In the genomic region with DNA sequence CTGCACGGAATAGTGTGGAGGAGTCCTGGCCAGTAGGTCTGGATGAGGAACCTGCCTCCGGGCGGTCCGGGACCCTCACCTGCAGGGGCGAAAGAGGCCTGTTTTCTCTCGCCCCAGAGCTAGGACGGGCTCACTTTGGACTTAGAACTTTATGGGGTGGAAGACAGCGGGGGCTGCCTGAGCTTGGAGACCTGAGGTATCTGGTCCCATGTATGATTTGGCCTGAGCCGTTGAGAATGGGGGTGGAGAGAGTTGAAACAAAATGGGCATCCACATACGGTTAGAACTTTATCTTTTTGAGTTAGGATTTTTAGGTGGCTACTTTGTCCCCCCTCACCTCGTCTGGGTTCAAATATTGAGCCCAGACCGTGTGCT, we compare ENCODE assay signal across 8 cellular contexts. TPM values are rescaled to one million over a fixed set of nuclear protein-coding genes. Genes with fewer than 3 reads are reported as not detected.
A peak's percentile ranks its signal among the peaks of the same experiment; 100 is the strongest.
DNase-seq lines count a peak whose midpoint lies in the region; ATAC-seq, FAIRE-seq and TF ChIP-seq lines count a peak whose summit lies in the region.

No MANE protein-coding gene starts in this region.

- dilution Hi-C loops in keratinocyte (cut with MboI; ENCODE audit: extremely low pct_ligation_motif_present, low sequenced_read_pairs): no loop called here

- H4K20me1 ChIP-seq in keratinocyte (ENCODE audit: control insufficient read depth, extremely low read depth, insufficient read depth, low read length): peaks cover 22% of the 10 kb centered on the region

- WGBS in adrenal gland, 4 donors: 0% methylated on average over 7 to 12 of the region's 12 CpGs
- WGBS in suprapubic skin: 1% methylated on average over 12 of the region's 12 CpGs

- no peak for TF ChIP-seq EP300 in suprapubic skin (IDR thresholded peaks at IDR 0.05)

- peak; percentile 46 to 47 for ATAC-seq in CD4-positive, CD25-positive, alpha-beta regulatory T cell (ENCODE audit: low read depth in 2 of 2)
- peak; percentile 42 for ATAC-seq in HG03280 (IDR thresholded peaks at IDR 0.05; ENCODE audit: unreplicated experiment)

- H3K9me3 Mint-ChIP-seq in CD4-positive, CD25-positive, alpha-beta regulatory T cell: peaks cover 0 to 1% (median 0%) of the 10 kb centered on the region in 7 donors

- TF ChIP-seq CTCF in adrenal gland (IDR thresholded peaks at IDR 0.05) (peak in 1 of 6 experiments; percentile 21), keratinocyte (optimal IDR thresholded peaks at IDR 0.05 in 1 of 3, IDR thresholded peaks at IDR 0.05 in 1 of 3, conservative IDR thresholded peaks at IDR 0.05 in 1 of 3; ENCODE audit: extremely low read depth in 1 of 3, insufficient read depth in 2 of 3, low read length in 3 of 3) (no peak), suprapubic skin (IDR thresholded peaks at IDR 0.05) (no peak)

- peaks cover 53% of the 10 kb centered on the region for H3K4me1 ChIP-seq in CD4-positive, CD25-positive, alpha-beta regulatory T cell (ENCODE audit: control insufficient read depth, insufficient read depth, low read length, poor library complexity, severe bottlenecking)
- H3K4me1 ChIP-seq in adrenal gland (replicated peaks in 1 of 2) (peaks cover 48 to 77% of the 10 kb centered on the region in 2 donors), keratinocyte (ENCODE audit: control insufficient read depth, extremely low read depth, insufficient read depth, low read length) (peaks cover 46% of the 10 kb centered on the region), suprapubic skin (peaks cover 75% of the 10 kb centered on the region)

- no peak for DNase-seq in CD4-positive, CD25-positive, alpha-beta regulatory T cell
- DNase-seq in adrenal gland (no peak), keratinocyte (ENCODE audit: low read depth, low spot score) (no peak), suprapubic skin (ENCODE audit: low spot score in 2 of 2) (peak in 1 of 2 donors; percentile 91), T1000 (lab: John Stamatoyannopoulos, UW) (no peak), COR-L47 (lab: John Stamatoyannopoulos, UW) (no peak)

- peak overlapping the region; percentile 98 to 100 (median 99) for H3K4me3 Mint-ChIP-seq in CD4-positive, CD25-positive, alpha-beta regulatory T cell

- H3K4me3 ChIP-seq in CD4-positive, CD25-positive, alpha-beta regulatory T cell (ENCODE audit: low read depth, low read length): peak overlapping the region; percentile 95
- peak overlapping the region; percentile 46 to 96 (median 76) for H3K4me3 ChIP-seq in adrenal gland
- peak overlapping the region; percentile 76 to 94 (median 90) for H3K4me3 ChIP-seq in keratinocyte (ENCODE audit: control insufficient read depth in 2 of 3, extremely low read depth in 1 of 3, insufficient read depth in 2 of 3, low read depth in 1 of 3, low read length in 3 of 3)
- H3K4me3 ChIP-seq in suprapubic skin: peak overlapping the region; percentile 98

- no peaks in the 10 kb centered on the region for H3K27me3 ChIP-seq in CD4-positive, CD25-positive, alpha-beta regulatory T cell (ENCODE audit: control insufficient read depth, insufficient read depth, low read length)
- H3K27me3 ChIP-seq in adrenal gland (no peaks in the 10 kb centered on the region), keratinocyte (ENCODE audit: control insufficient read depth, extremely low read depth, insufficient read depth, low read length) (no peaks in the 10 kb centered on the region), suprapubic skin (no peaks in the 10 kb centered on the region)

- peak overlapping the region; percentile 100 for H3K9ac ChIP-seq in keratinocyte (ENCODE audit: control insufficient read depth, extremely low read depth, insufficient read depth, low read length)

- H3K4me2 ChIP-seq in keratinocyte (ENCODE audit: control insufficient read depth, extremely low read depth, insufficient read depth, low read depth, low read length): peak overlapping the region; percentile 87

- H3K27me3 Mint-ChIP-seq in CD4-positive, CD25-positive, alpha-beta regulatory T cell: no peaks in the 10 kb centered on the region

- H3K36me3 ChIP-seq in CD4-positive, CD25-positive, alpha-beta regulatory T cell (ENCODE audit: control insufficient read depth, insufficient read depth, low read length): peaks cover 6% of the 10 kb centered on the region
- H3K36me3 ChIP-seq in adrenal gland (replicated peaks in 1 of 2) (no peaks in the 10 kb centered on the region), keratinocyte (ENCODE audit: control insufficient read depth in 2 of 2, extremely low read depth in 1 of 2, insufficient read depth in 2 of 2, low read length in 2 of 2) (peaks cover 3 to 7% of the 10 kb centered on the region in 2 experiments), suprapubic skin (no peaks in the 10 kb centered on the region)

- intact Hi-C loops in adrenal gland (cut with DNase I): loop anchor here in 1 of 2 donors (5.0 kb wide), 1 partner anchor 86 kb away; no protein-coding TSS in a partner anchor

- H3K27ac Mint-ChIP-seq in CD4-positive, CD25-positive, alpha-beta regulatory T cell: peak overlapping the region; percentile 99 to 100 (median 100)

- H2AFZ ChIP-seq in keratinocyte (ENCODE audit: control insufficient read depth, low read length): peak overlapping the region; percentile 83

- H3K36me3 Mint-ChIP-seq in CD4-positive, CD25-positive, alpha-beta regulatory T cell: peaks cover 8% of the 10 kb centered on the region

- no peak for FAIRE-seq in keratinocyte (lab: Jason Lieb, UNC)

- H3K27ac ChIP-seq in CD4-positive, CD25-positive, alpha-beta regulatory T cell (ENCODE audit: insufficient read depth, low read length, poor library complexity, severe bottlenecking): peak overlapping the region; percentile 100
- peak overlapping the region; percentile 96 to 100 (median 99) for H3K27ac ChIP-seq in adrenal gland
- H3K27ac ChIP-seq in keratinocyte (ENCODE audit: control insufficient read depth, insufficient read depth, low read length): peak overlapping the region; percentile 100
- peak overlapping the region; percentile 100 for H3K27ac ChIP-seq in suprapubic skin

- peaks cover 88% of the 10 kb centered on the region for H3K79me2 ChIP-seq in keratinocyte (ENCODE audit: control insufficient read depth, insufficient read depth, low read length)

- TF ChIP-seq POLR2A in GM19193 (IDR thresholded peaks at IDR 0.05; ENCODE audit: extremely low read depth, insufficient read depth, insufficient read length): peak; percentile 31
- TF ChIP-seq POLR2A in adrenal gland (IDR thresholded peaks at IDR 0.05): peak; percentile 74 to 86
- no peak for TF ChIP-seq POLR2A in suprapubic skin (IDR thresholded peaks at IDR 0.05)

- peaks cover 46 to 85% (median 67%) of the 10 kb centered on the region in 4 donors for H3K4me1 Mint-ChIP-seq in CD4-positive, CD25-positive, alpha-beta regulatory T cell

- H3K9me3 ChIP-seq in CD4-positive, CD25-positive, alpha-beta regulatory T cell (ENCODE audit: control insufficient read depth in 2 of 2, low read length in 2 of 2): no peaks in the 10 kb centered on the region
- H3K9me3 ChIP-seq in adrenal gland (replicated peaks in 1 of 3): no peaks in the 10 kb centered on the region
- no peaks in the 10 kb centered on the region for H3K9me3 ChIP-seq in keratinocyte (ENCODE audit: control insufficient read depth, low read depth, low read length)
- no peaks in the 10 kb centered on the region for H3K9me3 ChIP-seq in suprapubic skin

- H3K9me1 ChIP-seq in keratinocyte (ENCODE audit: control insufficient read depth, extremely low read depth, insufficient read depth, low read length): no peaks in the 10 kb centered on the region

RNA-seq across cellular contexts. Expression of gene ETF1, which starts 0.7 kb away (rescaled TPM):
- 170 TPM for total RNA-seq in CD4-positive, CD25-positive, alpha-beta regulatory T cell
- polyA plus RNA-seq in CD4-positive, CD25-positive, alpha-beta regulatory T cell: 10 to 100 TPM; 25.9 to 44.3 (median 32.5) TPM
- 100 to 1,000 TPM in 2 of 8 donors, 10 to 100 TPM in 6; 41.9 to 178 (median 72.3) TPM for total RNA-seq in adrenal gland
- polyA plus RNA-seq in adrenal gland: 100 to 1,000 TPM in 1 of 3 donors, 10 to 100 TPM in 2; 25.4 to 171 (median 27.8) TPM
- polyA plus RNA-seq in keratinocyte: 96.4 to 137 TPM (median 99.8 TPM) in 3 replicates
- polyA plus RNA-seq in keratinocyte (2011; ENCODE audit: low read depth): 204 TPM
- 94.9 and 161 TPM in 2 replicates for polyA plus RNA-seq in keratinocyte (2011; cell fraction: cytosol; rRNA removed)
- 55.3 and 68.1 TPM in 2 replicates for polyA plus RNA-seq in keratinocyte (2011; cell fraction: nucleus; rRNA removed)
- 123 and 125 TPM in 2 replicates for polyA plus RNA-seq in keratinocyte (2012; ENCODE audit: low replicate concordance)
- polyA minus RNA-seq in keratinocyte: 22.5 to 200 TPM (median 154 TPM) in 3 replicates
- polyA minus RNA-seq in keratinocyte (2011; cell fraction: cytosol; rRNA and poly(A)+ RNA removed): 121 TPM
- 33.1 and 62.9 TPM in 2 replicates for polyA minus RNA-seq in keratinocyte (2011; cell fraction: nucleus; rRNA and poly(A)+ RNA removed)
- total RNA-seq in suprapubic skin: 10 to 100 TPM; 71.2 to 99.9 (median 87.7) TPM

RNA-seq across cellular contexts. Expression of gene HSPA9, which starts 31.5 kb away (rescaled TPM):
- 276 TPM for total RNA-seq in CD4-positive, CD25-positive, alpha-beta regulatory T cell
- 100 to 1,000 TPM; 113 to 129 (median 121) TPM for polyA plus RNA-seq in CD4-positive, CD25-positive, alpha-beta regulatory T cell
- total RNA-seq in adrenal gland (100 to 1,000 TPM; 376 to 735 (median 501) TPM), suprapubic skin (100 to 1,000 TPM; 204 to 252 (median 247) TPM)
- polyA plus RNA-seq in adrenal gland (1,000 to 10,000 TPM in 1 of 3 donors, 100 to 1,000 TPM in 1, 10 to 100 TPM in 1; 92.3 to 1,206 (median 155) TPM), keratinocyte (153 to 195 TPM (median 153 TPM) in 3 replicates)
- 494 TPM for polyA plus RNA-seq in keratinocyte (2011; ENCODE audit: low read depth)
- polyA plus RNA-seq in keratinocyte (2011; cell fraction: cytosol; rRNA removed): 94.7 and 138 TPM in 2 replicates
- 165 and 202 TPM in 2 replicates for polyA plus RNA-seq in keratinocyte (2011; cell fraction: nucleus; rRNA removed)
- polyA plus RNA-seq in keratinocyte (2012; ENCODE audit: low replicate concordance): 174 and 210 TPM in 2 replicates
- polyA minus RNA-seq in keratinocyte: 168 to 206 TPM (median 195 TPM) in 3 replicates
- 164 TPM for polyA minus RNA-seq in keratinocyte (2011; cell fraction: cytosol; rRNA and poly(A)+ RNA removed)
- 170 and 212 TPM in 2 replicates for polyA minus RNA-seq in keratinocyte (2011; cell fraction: nucleus; rRNA and poly(A)+ RNA removed)

Comparison
In these comparisons a context has a peak if more than half of its experiments do, and no peak if none do; other contexts are left out.
1. POLR2A ChIP-seq: peak in GM19193 (single experiment) and adrenal gland (2 of 2); none in suprapubic skin (0 of 2).
2. Peak in every context shown above with its lines, with median percentiles within 50 percentile points of each other: H3K27ac ChIP-seq and H3K4me3 ChIP-seq.